24 cellular contexts compared by ENCODE assay signal in genomic region chr10:25388188-25388861, GRCh38.
"Had no signal": no experiment of that assay in that cellular context is flagged by ENCODE, and none has a peak within 500 bp of the region (broad histone marks: within the 10 kb centered on the region; RNA-seq: fewer than 3 reads in every experiment).

No MANE protein-coding gene starts in this region.

- H3K27me3 Mint-ChIP-seq: activated CD4-positive, alpha-beta memory T cell treated with anti-CD3 and anti-CD28 coated beads, Interleukin-2, amount 10 ng/mL, durations not matched to agents 7 days and 5 days; activated CD4-positive, alpha-beta T cell treated with anti-CD3 and anti-CD28 coated beads, Interleukin-2, amount 10 ng/mL, durations not matched to agents 7 days and 5 days; activated naive CD8-positive, alpha-beta T cell; activated T-helper 17 cell treated with anti-CD3 and anti-CD28 coated beads, Interleukin-2, amount 50 U/mL, for 72 hours had no signal

- DNase-seq: activated CD4-positive, alpha-beta memory T cell treated with anti-CD3 and anti-CD28 coated beads, Interleukin-2, amount 10 ng/mL, durations not matched to agents 7 days and 5 days; activated CD4-positive, alpha-beta T cell treated with anti-CD3 and anti-CD28 coated beads for 1 hour; activated CD4-positive, alpha-beta T cell treated with anti-CD3 and anti-CD28 coated beads for 4 hours; activated CD4-positive, alpha-beta T cell treated with anti-CD3 and anti-CD28 coated beads, Interleukin-2, amount 10 ng/mL, durations not matched to agents 7 days and 5 days; activated CD4-positive, alpha-beta T cell treated with anti-CD3 and anti-CD28 coated beads, Interleukin-2, amount 50 U/mL, for 4 hours; activated CD8-positive, alpha-beta memory T cell treated with anti-CD3 and anti-CD28 coated beads for 24 hours; activated effector memory CD4-positive, alpha-beta T cell treated with Interleukin-2 at 50 U/mL for 16 hours; activated gamma-delta T cell treated with Interleukin-2 at 50 U/mL for 16 hours; activated naive CD4-positive, alpha-beta T cell treated with anti-CD3 and anti-CD28 coated beads, Interleukin-2, amount 50 U/mL, for 16 hours; activated naive CD4-positive, alpha-beta T cell treated with Interleukin-2 at 50 U/mL for 16 hours; activated T-cell treated with anti-CD3 and anti-CD28 coated beads, Interleukin-2, amount 50 U/mL, for 4 hours; amniotic stem cell; anterior cingulate cortex; brain microvascular endothelial cell; cortex of kidney; dermis blood vessel endothelial cell; effector CD4-positive, alpha-beta T cell; esophagus squamous epithelium; foreskin melanocyte; T-helper 2 cell had no signal

- ATAC-seq: activated T-cell treated with anti-CD3 and anti-CD28 coated beads, Interleukin-2, amount 50 U/mL, for 4 hours; activated T-helper 17 cell treated with anti-CD3 and anti-CD28 coated beads, Interleukin-2, amount 50 U/mL, for 72 hours; gastroesophageal sphincter had no signal

- H3K27ac ChIP-seq: brain microvascular endothelial cell, epithelial cell of prostate, esophagus squamous epithelium, gastroesophageal sphincter had no signal

- H3K4me1 ChIP-seq: esophagus squamous epithelium, gastroesophageal sphincter had no signal

- H3K36me3 Mint-ChIP-seq: activated naive CD8-positive, alpha-beta T cell had no signal

- H3K4me1 Mint-ChIP-seq: activated CD4-positive, alpha-beta memory T cell treated with anti-CD3 and anti-CD28 coated beads, Interleukin-2, amount 10 ng/mL, durations not matched to agents 7 days and 5 days; activated CD4-positive, alpha-beta T cell treated with anti-CD3 and anti-CD28 coated beads, Interleukin-2, amount 10 ng/mL, durations not matched to agents 7 days and 5 days; activated T-helper 17 cell treated with anti-CD3 and anti-CD28 coated beads, Interleukin-2, amount 50 U/mL, for 72 hours had no signal

- H3K36me3 ChIP-seq: brain microvascular endothelial cell, esophagus squamous epithelium, gastroesophageal sphincter had no signal

- H3K27me3 ChIP-seq: brain microvascular endothelial cell, esophagus squamous epithelium, gastroesophageal sphincter had no signal

- H3K4me3 ChIP-seq: esophagus squamous epithelium, gastroesophageal sphincter had no signal

- H3K27ac Mint-ChIP-seq: activated CD4-positive, alpha-beta memory T cell treated with anti-CD3 and anti-CD28 coated beads, Interleukin-2, amount 10 ng/mL, durations not matched to agents 7 days and 5 days; activated CD4-positive, alpha-beta T cell treated with anti-CD3 and anti-CD28 coated beads, Interleukin-2, amount 10 ng/mL, durations not matched to agents 7 days and 5 days; activated naive CD8-positive, alpha-beta T cell; activated T-helper 17 cell treated with anti-CD3 and anti-CD28 coated beads, Interleukin-2, amount 50 U/mL, for 72 hours had no signal

- H3K4me3 Mint-ChIP-seq: activated CD4-positive, alpha-beta memory T cell treated with anti-CD3 and anti-CD28 coated beads, Interleukin-2, amount 10 ng/mL, durations not matched to agents 7 days and 5 days; activated CD4-positive, alpha-beta T cell treated with anti-CD3 and anti-CD28 coated beads, Interleukin-2, amount 10 ng/mL, durations not matched to agents 7 days and 5 days; activated naive CD8-positive, alpha-beta T cell; activated T-cell treated with anti-CD3 and anti-CD28 coated beads, Interleukin-2, amount 50 U/mL, for 4 hours; activated T-helper 17 cell treated with anti-CD3 and anti-CD28 coated beads, Interleukin-2, amount 50 U/mL, for 72 hours had no signal
